In genomic region chr16:81537721-81538561, GRCh38 we compare ENCODE assay signal across 14 cellular contexts.
DNase-seq lines count a peak whose midpoint lies in the region; ATAC-seq and TF ChIP-seq lines count a peak whose summit lies in the region.
"Had no signal": no experiment of that assay in that cellular context is flagged by ENCODE, and none has a peak within 500 bp of the region (broad histone marks: within the 10 kb centered on the region; RNA-seq: fewer than 3 reads in every experiment).

No MANE protein-coding gene starts in this region.

- H3K4me2 ChIP-seq in OCI-LY7 (ENCODE audit: low read length) (no peak overlapping the region), neural progenitor cell (no peak overlapping the region)

- H3K4me1 ChIP-seq in CD8-positive, alpha-beta memory T cell (ENCODE audit: insufficient read depth, low read length), result no peaks in the 10 kb centered on the region
- H3K4me1 ChIP-seq in OCI-LY7 (ENCODE audit: insufficient read depth, low read length, poor library complexity, severe bottlenecking) (no peaks in the 10 kb centered on the region), neural progenitor cell (peaks cover 19% of the 10 kb centered on the region)
- H3K4me1 ChIP-seq: tibial artery had no signal

- intact Hi-C loops in OCI-LY7 (cut with micrococcal nuclease; ENCODE audit: unreplicated experiment), result no loop called here

- H3K4me1 Mint-ChIP-seq in CD8-positive, alpha-beta memory T cell, result peaks cover 24 to 58% (median 50%) of the 10 kb centered on the region in 3 donors
- peaks cover 42% of the 10 kb centered on the region for H3K4me1 Mint-ChIP-seq in neural progenitor cell
- H3K4me1 Mint-ChIP-seq in activated CD8-positive, alpha-beta T cell treated with anti-CD3 and anti-CD28 coated beads, Interleukin-2, amount 10 ng/mL, durations not matched to agents 7 days and 5 days (ENCODE audit: low read depth), result peaks cover 2% of the 10 kb centered on the region

- no TSS peak for BruUV-seq in OCI-LY7 (replicated peaks; lab: Mats Ljungman, UMichigan)

- H3K27me3 Mint-ChIP-seq in CD8-positive, alpha-beta memory T cell, result peaks cover 0 to 2% of the 10 kb centered on the region in 2 donors
- H3K27me3 Mint-ChIP-seq in neural progenitor cell (ENCODE audit: insufficient read depth, low read depth), result peaks cover 5% of the 10 kb centered on the region
- no peaks in the 10 kb centered on the region for H3K27me3 Mint-ChIP-seq in activated CD8-positive, alpha-beta T cell treated with anti-CD3 and anti-CD28 coated beads, Interleukin-2, amount 10 ng/mL, durations not matched to agents 7 days and 5 days (ENCODE audit: low read depth)
- H3K27me3 Mint-ChIP-seq: activated B cell treated with CpG ODN at 0.5 μM for 24 hours had no signal

- peak overlapping the region in 5 of 8 donors; percentile 7 to 87 (median 39) for H3K27ac Mint-ChIP-seq in CD8-positive, alpha-beta memory T cell
- H3K27ac Mint-ChIP-seq in neural progenitor cell, result peak overlapping the region; percentile 12
- H3K27ac Mint-ChIP-seq in activated CD8-positive, alpha-beta T cell treated with anti-CD3 and anti-CD28 coated beads, Interleukin-2, amount 10 ng/mL, durations not matched to agents 7 days and 5 days, result no peak overlapping the region
- H3K27ac Mint-ChIP-seq: activated B cell treated with CpG ODN at 0.5 μM for 24 hours had no signal

- TF ChIP-seq CTCF in OCI-LY7 (conservative IDR thresholded peaks at IDR 0.05; ENCODE audit: low read length) (peak; percentile 64), neural progenitor cell (IDR thresholded peaks at IDR 0.05) (no peak)

- H3K27ac ChIP-seq in CD8-positive, alpha-beta memory T cell (ENCODE audit: low read depth, low read length), result no peak overlapping the region
- H3K27ac ChIP-seq in OCI-LY7 (ENCODE audit: low read depth, low read length, poor library complexity, severe bottlenecking), result no peak overlapping the region
- H3K27ac ChIP-seq in neural progenitor cell, result no peak overlapping the region
- no peak overlapping the region for H3K27ac ChIP-seq in caudate nucleus (ENCODE audit: low read depth, low read length)
- H3K27ac ChIP-seq: tibial artery had no signal

- no peaks in the 10 kb centered on the region for H3K9me2 ChIP-seq in OCI-LY7 (ENCODE audit: insufficient read depth, low read length)

- peaks cover 3% of the 10 kb centered on the region for H3K36me3 ChIP-seq in CD8-positive, alpha-beta memory T cell (ENCODE audit: insufficient read depth, low read length)
- H3K36me3 ChIP-seq in OCI-LY7 (ENCODE audit: insufficient read depth, low read length), result no peaks in the 10 kb centered on the region
- no peaks in the 10 kb centered on the region for H3K36me3 ChIP-seq in neural progenitor cell
- H3K36me3 ChIP-seq: tibial artery had no signal

- H4K20me1 ChIP-seq in OCI-LY7 (ENCODE audit: insufficient read depth, low read length) (no peaks in the 10 kb centered on the region), neural progenitor cell (ENCODE audit: low read depth) (peaks cover 78% of the 10 kb centered on the region)

- no peak overlapping the region for H3K4me3 Mint-ChIP-seq in CD8-positive, alpha-beta memory T cell
- no peak overlapping the region for H3K4me3 Mint-ChIP-seq in neural progenitor cell
- H3K4me3 Mint-ChIP-seq in activated CD8-positive, alpha-beta T cell treated with anti-CD3 and anti-CD28 coated beads, Interleukin-2, amount 10 ng/mL, durations not matched to agents 7 days and 5 days, result no peak overlapping the region
- H3K4me3 Mint-ChIP-seq: activated B cell treated with CpG ODN at 0.5 μM for 24 hours had no signal

- H3K9me3 Mint-ChIP-seq in CD8-positive, alpha-beta memory T cell, result no peaks in the 10 kb centered on the region
- H3K9me3 Mint-ChIP-seq in neural progenitor cell, result no peaks in the 10 kb centered on the region
- H3K9me3 Mint-ChIP-seq in activated CD8-positive, alpha-beta T cell treated with anti-CD3 and anti-CD28 coated beads, Interleukin-2, amount 10 ng/mL, durations not matched to agents 7 days and 5 days (ENCODE audit: insufficient read depth), result no peaks in the 10 kb centered on the region
- H3K9me3 Mint-ChIP-seq: activated B cell treated with CpG ODN at 0.5 μM for 24 hours; activated naive CD4-positive, alpha-beta T cell treated with anti-CD3 and anti-CD28 coated beads, Interleukin-2, amount 50 U/mL, for 72 hours had no signal

- no peaks in the 10 kb centered on the region for H3K27me3 ChIP-seq in CD8-positive, alpha-beta memory T cell (ENCODE audit: insufficient read depth, low read length, poor library complexity, severe bottlenecking)
- H3K27me3 ChIP-seq in neural progenitor cell, result no peaks in the 10 kb centered on the region
- H3K27me3 ChIP-seq: neutrophil, tibial artery had no signal

- peaks cover 16% of the 10 kb centered on the region for H3F3A ChIP-seq in neural progenitor cell (ENCODE audit: low read depth)

- H2AFZ ChIP-seq in OCI-LY7 (ENCODE audit: low read length) (no peak overlapping the region), neural progenitor cell (replicated peaks) (no peak overlapping the region)

- H3K4me3 ChIP-seq in CD8-positive, alpha-beta memory T cell (ENCODE audit: low read length), result no peak overlapping the region
- H3K4me3 ChIP-seq in OCI-LY7 (ENCODE audit: low read depth, low read length, poor library complexity, severe bottlenecking) (no peak overlapping the region), neural progenitor cell (no peak overlapping the region)
- H3K4me3 ChIP-seq: tibial artery had no signal

- no peak overlapping the region for H3K9ac ChIP-seq in neural progenitor cell

- POLR2A ChIA-PET in CD8-positive, alpha-beta memory T cell (lab: Charles Lee), result no interaction called here
- POLR2A ChIA-PET in OCI-LY7 (lab: Charles Lee), result no interaction called here
- POLR2A ChIA-PET in activated CD8-positive, alpha-beta T cell treated with anti-CD3 and anti-CD28 coated beads, Interleukin-2, amount 10 ng/mL, durations not matched to agents 7 days and 5 days (lab: Charles Lee), result no interaction called here

- H3K9me3 ChIP-seq in CD8-positive, alpha-beta memory T cell (ENCODE audit: low read length), result no peaks in the 10 kb centered on the region
- H3K9me3 ChIP-seq in OCI-LY7 (ENCODE audit: low read length), result no peaks in the 10 kb centered on the region
- no peaks in the 10 kb centered on the region for H3K9me3 ChIP-seq in neural progenitor cell (ENCODE audit: low read depth)
- H3K9me3 ChIP-seq: neutrophil, tibial artery had no signal

- no peak for ATAC-seq in activated CD8-positive, alpha-beta T cell treated with anti-CD3 and anti-CD28 coated beads, Interleukin-2, amount 10 ng/mL, durations not matched to agents 7 days and 5 days
- no peak for ATAC-seq in GM21381 (IDR thresholded peaks at IDR 0.05; ENCODE audit: unreplicated experiment)
- ATAC-seq: activated naive CD4-positive, alpha-beta T cell treated with anti-CD3 and anti-CD28 coated beads, Interleukin-2, amount 50 U/mL, for 72 hours had no signal

- H3K79me2 ChIP-seq in OCI-LY7 (ENCODE audit: insufficient read depth, low read depth, low read length) (0 out of 2 replicates have a peak, but pooled peaks cover 6% of the 10 kb centered on the region), neural progenitor cell (ENCODE audit: low read depth) (peaks cover 97% of the 10 kb centered on the region)

- CTCF ChIA-PET in CD8-positive, alpha-beta memory T cell (lab: Charles Lee), result no interaction called here
- CTCF ChIA-PET in OCI-LY7 (lab: Charles Lee; ENCODE audit: unreplicated experiment), result no interaction called here
- CTCF ChIA-PET in activated CD8-positive, alpha-beta T cell treated with anti-CD3 and anti-CD28 coated beads, Interleukin-2, amount 10 ng/mL, durations not matched to agents 7 days and 5 days (lab: Charles Lee), result no interaction called here

- peaks cover 0 to 25% (median 5%) of the 10 kb centered on the region in 3 donors for H3K36me3 Mint-ChIP-seq in CD8-positive, alpha-beta memory T cell
- peaks cover 3% of the 10 kb centered on the region for H3K36me3 Mint-ChIP-seq in neural progenitor cell
- H3K36me3 Mint-ChIP-seq in activated CD8-positive, alpha-beta T cell treated with anti-CD3 and anti-CD28 coated beads, Interleukin-2, amount 10 ng/mL, durations not matched to agents 7 days and 5 days (ENCODE audit: low read depth), result peaks cover 10% of the 10 kb centered on the region
- H3K36me3 Mint-ChIP-seq: activated naive CD4-positive, alpha-beta T cell treated with anti-CD3 and anti-CD28 coated beads, Interleukin-2, amount 50 U/mL, for 72 hours had no signal

- no peak for DNase-seq in CD8-positive, alpha-beta memory T cell
- peak; percentile 34 for DNase-seq in OCI-LY7 (ENCODE audit: low spot score)
- peak; percentile 74 for DNase-seq in fibroblast of gingiva (ENCODE audit: low read depth)
- no peak for DNase-seq in neural progenitor cell (ENCODE audit: low spot score)
- DNase-seq in NCI-H748 (lab: John Stamatoyannopoulos, UW; ENCODE audit: unreplicated experiment), result no peak
- DNase-seq in caudate nucleus (lab: John Stamatoyannopoulos, UW), result no peak
- DNase-seq in activated CD8-positive, alpha-beta T cell treated with anti-CD3 and anti-CD28 coated beads, Interleukin-2, amount 10 ng/mL, durations not matched to agents 7 days and 5 days, result no peak
- DNase-seq: activated B cell treated with CpG ODN at 0.5 μM for 24 hours; activated CD8-positive, alpha-beta memory T cell treated with anti-CD3 and anti-CD28 coated beads, Interleukin-2, amount 50 U/mL, for 4 hours; NCI-H1048; tibial artery had no signal

Comparison
In these comparisons a context has a peak if more than half of its experiments do, and no peak if none do; other contexts are left out.
1. DNase-seq: peak in OCI-LY7 (single experiment) and fibroblast of gingiva (single experiment); none in CD8-positive, alpha-beta memory T cell (0 of 5), neural progenitor cell (single experiment), NCI-H748 (single experiment), caudate nucleus (0 of 61) and activated CD8-positive, alpha-beta T cell treated with anti-CD3 and anti-CD28 coated beads, Interleukin-2, amount 10 ng/mL, durations not matched to agents 7 days and 5 days (single experiment).